In the genomic region with DNA sequence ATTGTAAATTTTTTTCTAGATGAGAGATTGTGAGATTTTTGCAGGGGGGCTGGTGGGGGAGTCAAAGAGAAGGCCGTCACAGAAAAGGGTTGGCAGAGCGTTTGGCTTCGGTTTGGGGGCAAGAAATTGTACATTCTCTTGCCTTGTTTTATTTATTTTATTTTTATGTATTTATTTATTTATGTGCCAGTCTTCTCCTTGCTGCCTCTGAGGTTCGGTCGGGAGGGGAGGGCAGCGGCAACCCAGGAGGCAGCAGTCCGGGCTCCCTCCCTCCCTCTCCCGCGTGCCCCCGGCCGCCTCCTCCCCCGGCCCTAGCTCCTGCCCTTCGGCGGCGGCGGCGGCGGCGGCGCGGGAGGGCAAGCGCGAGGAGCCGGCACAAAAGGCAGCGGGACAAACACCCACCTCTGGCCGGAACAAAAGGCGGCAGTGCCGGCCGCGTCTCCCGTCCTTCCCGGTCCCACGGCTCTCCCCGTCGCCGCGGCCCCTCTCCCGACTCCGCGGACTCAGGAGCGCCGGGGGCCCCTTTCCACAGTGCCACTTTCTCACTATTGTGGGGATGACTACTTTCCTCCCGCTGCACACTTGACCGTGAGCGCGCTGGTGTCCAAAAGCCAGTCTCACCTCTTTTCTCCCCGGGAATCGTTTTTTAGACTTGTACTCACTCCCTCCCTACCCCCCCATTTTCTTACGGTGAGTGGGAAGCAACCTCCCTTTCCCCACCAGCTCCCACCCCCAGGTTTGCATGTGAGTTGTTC, we compare ENCODE assay signal across 8 cellular contexts. TPM values are rescaled to one million over a fixed set of nuclear protein-coding genes. Genes with fewer than 3 reads are reported as not detected.
DNase-seq lines count a peak whose midpoint lies in the region; ATAC-seq and TF ChIP-seq lines count a peak whose summit lies in the region.

No MANE protein-coding gene starts in this region.

- H3K27me3 ChIP-seq in upper lobe of right lung: peaks cover 74% of the 10 kb centered on the region

- ATAC-seq in upper lobe of right lung: peak; percentile 6
- no peak for ATAC-seq in HG02885 (IDR thresholded peaks at IDR 0.05; ENCODE audit: poor library complexity, unreplicated experiment)

- peaks cover 56% of the 10 kb centered on the region for H3K4me1 ChIP-seq in upper lobe of right lung

- intact Hi-C loops in lower leg skin (cut with DNase I; ENCODE audit: low total_unique reads) (no loop called here), upper lobe of right lung (cut with DNase I) (no loop called here)

- DNase-seq in COR-L47 (lab: John Stamatoyannopoulos, UW) (peak; percentile 19), KBM-7 (peak; percentile 48), astrocyte of the cerebellum (ENCODE audit: low read depth) (no peak), lower leg skin (ENCODE audit: low spot score in 2 of 2) (peak in 1 of 2 donors; percentile 87), upper lobe of right lung (peak; percentile 73), hippocampal formation (lab: John Stamatoyannopoulos, UW) (no peak)
- DNase-seq in stimulated activated CD4-positive, alpha-beta T cell treated with anti-CD3 and anti-CD28 coated beads, Interleukin-2, amount 100 ng/mL, for 48 hours: no peak

- in situ Hi-C loops in KBM-7 (cut with MboI; ENCODE audit: low pct_unique_long_range_greater_than_20kb, low sequenced_read_pairs) (no loop called here), astrocyte of the cerebellum (cut with HindIII; ENCODE audit: low sequenced_read_pairs) (no loop called here)

- no peak for TF ChIP-seq CTCF in astrocyte of the cerebellum (IDR thresholded peaks at IDR 0.05; ENCODE audit: low read depth, low read length, missing control alignments)
- no peak for TF ChIP-seq CTCF in lower leg skin (IDR thresholded peaks at IDR 0.05)
- TF ChIP-seq CTCF in upper lobe of right lung (IDR thresholded peaks at IDR 0.05): no peak

- no peaks in the 10 kb centered on the region for H3K9me3 ChIP-seq in upper lobe of right lung

- no peak for TF ChIP-seq POLR2A in lower leg skin (IDR thresholded peaks at IDR 0.05)

- H3K4me3 ChIP-seq in astrocyte of the cerebellum (ENCODE audit: low read depth, low read length): peak overlapping the region; percentile 84
- peak overlapping the region; percentile 59 for H3K4me3 ChIP-seq in lower leg skin (ENCODE audit: low read depth, poor library complexity, severe bottlenecking)
- H3K4me3 ChIP-seq in upper lobe of right lung: peak overlapping the region; percentile 66

- 1% methylated on average over 49 of the region's 49 CpGs for WGBS in lower leg skin, 2 donors

- no peaks in the 10 kb centered on the region for H3K36me3 ChIP-seq in upper lobe of right lung

- H3K27ac ChIP-seq in upper lobe of right lung: no peak overlapping the region

RNA-seq across cellular contexts. Expression of a gene that starts 1.2 kb away (rescaled TPM):
- total RNA-seq in lower leg skin: 10 to 100 TPM; 62.8 to 94.4 (median 71.5) TPM
- 10.3 TPM for total RNA-seq in upper lobe of right lung

Comparison
In these comparisons a context has a peak if more than half of its experiments do, and no peak if none do; other contexts are left out.
1. DNase-seq: peak in COR-L47 (single experiment), KBM-7 (single experiment) and upper lobe of right lung (single experiment); none in astrocyte of the cerebellum (single experiment), hippocampal formation (0 of 2) and stimulated activated CD4-positive, alpha-beta T cell treated with anti-CD3 and anti-CD28 coated beads, Interleukin-2, amount 100 ng/mL, for 48 hours (0 of 2).
2. Peak in every context shown above with its lines, with median percentiles within 50 percentile points of each other: H3K4me3 ChIP-seq.